In genomic region chr22:46934746-46935491, GRCh38 we compare ENCODE assay signal across 1 cellular context.
TF ChIP-seq lines count a peak whose summit lies in the region.

No MANE protein-coding gene starts in this region.

TF ChIP-seq in H1, 55 proteins besides CTCF, POLR2A, EP300 and RAD21 (continued from another document):
- TF ChIP-seq RNF2 (IDR thresholded peaks at IDR 0.05; ENCODE audit: borderline replicate concordance, low read depth, low read length, missing control alignments, poor library complexity, severe bottlenecking) = no peak
- TF ChIP-seq HDAC6 (IDR thresholded peaks at IDR 0.05; ENCODE audit: low read depth, low read length) = no peak
- TF ChIP-seq YY1 (IDR thresholded peaks at IDR 0.05; ENCODE audit: low read depth, low read length) = no peak
- TF ChIP-seq, protein P1, sequence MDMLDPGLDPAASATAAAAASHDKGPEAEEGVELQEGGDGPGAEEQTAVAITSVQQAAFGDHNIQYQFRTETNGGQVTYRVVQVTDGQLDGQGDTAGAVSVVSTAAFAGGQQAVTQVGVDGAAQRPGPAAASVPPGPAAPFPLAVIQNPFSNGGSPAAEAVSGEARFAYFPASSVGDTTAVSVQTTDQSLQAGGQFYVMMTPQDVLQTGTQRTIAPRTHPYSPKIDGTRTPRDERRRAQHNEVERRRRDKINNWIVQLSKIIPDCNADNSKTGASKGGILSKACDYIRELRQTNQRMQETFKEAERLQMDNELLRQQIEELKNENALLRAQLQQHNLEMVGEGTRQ (IDR thresholded peaks at IDR 0.05; ENCODE audit: low read length) = no peak
- no peak for TF ChIP-seq JUN (IDR thresholded peaks at IDR 0.05; ENCODE audit: low read depth, low read length)
- TF ChIP-seq TBP (IDR thresholded peaks at IDR 0.05; ENCODE audit: low read depth, low read length) = no peak
- TF ChIP-seq, protein P2, sequence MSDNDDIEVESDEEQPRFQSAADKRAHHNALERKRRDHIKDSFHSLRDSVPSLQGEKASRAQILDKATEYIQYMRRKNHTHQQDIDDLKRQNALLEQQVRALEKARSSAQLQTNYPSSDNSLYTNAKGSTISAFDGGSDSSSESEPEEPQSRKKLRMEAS (IDR thresholded peaks at IDR 0.05) = no peak
- no peak for TF ChIP-seq SIX5 (IDR thresholded peaks at IDR 0.05; ENCODE audit: low read depth, low read length)
- TF ChIP-seq SIN3A (conservative IDR thresholded peaks at IDR 0.05 in 1 of 2, IDR thresholded peaks at IDR 0.05 in 1 of 2; ENCODE audit: low read depth in 1 of 2, low read length in 2 of 2) = no peak
- TF ChIP-seq PHF8 (conservative IDR thresholded peaks at IDR 0.05; ENCODE audit: low read depth, low read length) = no peak
- no peak for TF ChIP-seq EZH2 (IDR thresholded peaks at IDR 0.05; ENCODE audit: low read depth, low read length, severe bottlenecking)
- no peak for TF ChIP-seq KDM5A (IDR thresholded peaks at IDR 0.05; ENCODE audit: low read length)
- no peak for TF ChIP-seq SIRT6 (IDR thresholded peaks at IDR 0.05; ENCODE audit: low read length)
- no peak for TF ChIP-seq SAP30 (IDR thresholded peaks at IDR 0.05; ENCODE audit: insufficient read depth, insufficient replicate concordance, low read length)
- no peak for TF ChIP-seq KDM4A (IDR thresholded peaks at IDR 0.05; ENCODE audit: low read depth, low read length, severe bottlenecking)
- TF ChIP-seq SRF (IDR thresholded peaks at IDR 0.05; ENCODE audit: low read depth, low read length) = no peak
